Comparison of ENCODE assay signal across 8 cellular contexts in genomic region chr2:216109962-216110614, GRCh38. TPM values are rescaled to one million over a fixed set of nuclear protein-coding genes. Genes with fewer than 3 reads are reported as not detected.
DNase-seq lines count a peak whose midpoint lies in the region; ATAC-seq and TF ChIP-seq lines count a peak whose summit lies in the region.

No MANE protein-coding gene starts in this region.

- H3K4me1 ChIP-seq in Loucy (ENCODE audit: insufficient read depth, low read length, poor library complexity, severe bottlenecking) (peaks cover 51% of the 10 kb centered on the region), iPS DF 6.9 (ENCODE audit: control insufficient read depth, insufficient read depth, low read length) (no peaks in the 10 kb centered on the region; the same call in 1 of the 2 replicates)

- H3K36me3 ChIP-seq in Loucy (ENCODE audit: insufficient read depth, low read length) = peaks cover 41% of the 10 kb centered on the region
- H3K36me3 ChIP-seq in iPS DF 6.9 (ENCODE audit: control insufficient read depth, insufficient read depth, low read length) = peaks cover 12% of the 10 kb centered on the region; the same call in 1 of the 2 replicates

- TF ChIP-seq CTCF in Loucy (conservative IDR thresholded peaks at IDR 0.05; ENCODE audit: low read length) = peak; percentile 79

- no peaks in the 10 kb centered on the region for H3K9me3 Mint-ChIP-seq in activated CD4-positive, alpha-beta T cell treated with anti-CD3 and anti-CD28 coated beads for 36 hours (ENCODE audit: low read depth)
- H3K9me3 Mint-ChIP-seq in activated T-helper 2 cell treated with anti-CD3 and anti-CD28 coated beads, Interferon-gamma antibody, Interleukin-2, Interleukin-4, amounts not matched to agents 10 μg/mL and 5 μg/mL and 100 μg/mL, durations not matched to agents 14 hours and 24 hours and 36 hours = no peaks in the 10 kb centered on the region
- no peaks in the 10 kb centered on the region for H3K9me3 Mint-ChIP-seq in stimulated activated effector memory CD8-positive, alpha-beta T cell treated with anti-CD3 and anti-CD28 coated beads, Interleukin-12 subunit alpha, Interleukin-12 subunit beta, amount 100 ng/mL, for 72 hours

- H3K4me3 ChIP-seq in Loucy (ENCODE audit: low read length, poor library complexity, severe bottlenecking) = peak overlapping the region; percentile 91
- peak overlapping the region; percentile 98; the same call in 1 of the 2 replicates for H3K4me3 ChIP-seq in iPS DF 6.9 (ENCODE audit: low read length)

- peak overlapping the region; percentile 95 for H3K4me3 Mint-ChIP-seq in activated CD4-positive, alpha-beta T cell treated with anti-CD3 and anti-CD28 coated beads for 36 hours
- H3K4me3 Mint-ChIP-seq in activated T-helper 2 cell treated with anti-CD3 and anti-CD28 coated beads, Interferon-gamma antibody, Interleukin-2, Interleukin-4, amounts not matched to agents 10 μg/mL and 5 μg/mL and 100 μg/mL, durations not matched to agents 14 hours and 24 hours and 36 hours (ENCODE audit: low read depth) = peak overlapping the region; percentile 96
- peak overlapping the region; percentile 98 for H3K4me3 Mint-ChIP-seq in stimulated activated effector memory CD8-positive, alpha-beta T cell treated with anti-CD3 and anti-CD28 coated beads, Interleukin-12 subunit alpha, Interleukin-12 subunit beta, amount 100 ng/mL, for 72 hours

- WGBS in iPS DF 6.9 (ENCODE audit: insufficient coverage, insufficient read length) = no CpG with 5 or more reads among the region's 10 CpGs

- H3K4me2 ChIP-seq in Loucy (ENCODE audit: low read depth, low read length, poor library complexity, severe bottlenecking) = peak overlapping the region; percentile 94

- H3K27me3 ChIP-seq in Loucy (ENCODE audit: insufficient read depth, low read length, poor library complexity, severe bottlenecking) = peaks cover 8% of the 10 kb centered on the region
- no peaks in the 10 kb centered on the region for H3K27me3 ChIP-seq in iPS DF 6.9 (ENCODE audit: control insufficient read depth, insufficient read depth, low read length)

- H3K36me3 Mint-ChIP-seq in activated CD4-positive, alpha-beta T cell treated with anti-CD3 and anti-CD28 coated beads for 36 hours (ENCODE audit: low read depth) = peaks cover 56% of the 10 kb centered on the region
- H3K36me3 Mint-ChIP-seq in activated T-helper 2 cell treated with anti-CD3 and anti-CD28 coated beads, Interferon-gamma antibody, Interleukin-2, Interleukin-4, amounts not matched to agents 10 μg/mL and 5 μg/mL and 100 μg/mL, durations not matched to agents 14 hours and 24 hours and 36 hours (ENCODE audit: low read depth) = peaks cover 55% of the 10 kb centered on the region
- no peaks in the 10 kb centered on the region for H3K36me3 Mint-ChIP-seq in stimulated activated effector memory CD8-positive, alpha-beta T cell treated with anti-CD3 and anti-CD28 coated beads, Interleukin-12 subunit alpha, Interleukin-12 subunit beta, amount 100 ng/mL, for 72 hours

- H3K9me3 ChIP-seq in Loucy (ENCODE audit: insufficient read depth, low read depth, low read length) (no peaks in the 10 kb centered on the region), iPS DF 6.9 (ENCODE audit: control insufficient read depth, insufficient read depth, low read length) (no peaks in the 10 kb centered on the region)

- H3F3A ChIP-seq in Loucy (ENCODE audit: low read depth) = peaks cover 26% of the 10 kb centered on the region

- peaks cover 61% of the 10 kb centered on the region for H3K79me2 ChIP-seq in Loucy (ENCODE audit: insufficient read depth, low read length)

- no peaks in the 10 kb centered on the region for H3K9me2 ChIP-seq in Loucy (replicated peaks; ENCODE audit: low read depth, low read length)

- H3K4me1 Mint-ChIP-seq in activated CD4-positive, alpha-beta T cell treated with anti-CD3 and anti-CD28 coated beads for 36 hours = peaks cover 54% of the 10 kb centered on the region
- H3K4me1 Mint-ChIP-seq in activated T-helper 2 cell treated with anti-CD3 and anti-CD28 coated beads, Interferon-gamma antibody, Interleukin-2, Interleukin-4, amounts not matched to agents 10 μg/mL and 5 μg/mL and 100 μg/mL, durations not matched to agents 14 hours and 24 hours and 36 hours (ENCODE audit: low read depth) = peaks cover 57% of the 10 kb centered on the region
- peaks cover 54% of the 10 kb centered on the region for H3K4me1 Mint-ChIP-seq in stimulated activated effector memory CD8-positive, alpha-beta T cell treated with anti-CD3 and anti-CD28 coated beads, Interleukin-12 subunit alpha, Interleukin-12 subunit beta, amount 100 ng/mL, for 72 hours

- H3K9ac ChIP-seq in Loucy (ENCODE audit: low read depth, low read length, poor library complexity, severe bottlenecking) = peak overlapping the region; percentile 99

- peak overlapping the region; percentile 98 for H3K27ac Mint-ChIP-seq in activated CD4-positive, alpha-beta T cell treated with anti-CD3 and anti-CD28 coated beads for 36 hours
- H3K27ac Mint-ChIP-seq in activated T-helper 2 cell treated with anti-CD3 and anti-CD28 coated beads, Interferon-gamma antibody, Interleukin-2, Interleukin-4, amounts not matched to agents 10 μg/mL and 5 μg/mL and 100 μg/mL, durations not matched to agents 14 hours and 24 hours and 36 hours = peak overlapping the region; percentile 96
- peak overlapping the region; percentile 100 for H3K27ac Mint-ChIP-seq in stimulated activated effector memory CD8-positive, alpha-beta T cell treated with anti-CD3 and anti-CD28 coated beads, Interleukin-12 subunit alpha, Interleukin-12 subunit beta, amount 100 ng/mL, for 72 hours

- no peak overlapping the region for H3K27ac ChIP-seq in iPS DF 6.9 (ENCODE audit: low read length)

- peaks cover 49% of the 10 kb centered on the region for H4K20me1 ChIP-seq in Loucy (ENCODE audit: insufficient read depth, low read length, poor library complexity, severe bottlenecking)

- DNase-seq in activated CD4-positive, alpha-beta T cell treated with anti-CD3 and anti-CD28 coated beads for 36 hours = no peak
- DNase-seq in activated CD4-positive, alpha-beta T cell treated with anti-CD3 and anti-CD28 coated beads, Interleukin-2, amount 50 U/mL, for 1 hour = no peak
- no peak for DNase-seq in activated T-helper 2 cell treated with anti-CD3 and anti-CD28 coated beads, Interferon-gamma antibody, Interleukin-2, Interleukin-4, amounts not matched to agents 10 μg/mL and 5 μg/mL and 100 μg/mL, durations not matched to agents 14 hours and 24 hours and 36 hours (ENCODE audit: low spot score)
- DNase-seq in iPS DF 6.9 (ENCODE audit: low read depth, low spot score) (no peak), cortex of kidney (lab: John Stamatoyannopoulos, UW) (no peak)
- no peak for DNase-seq in stimulated activated effector memory CD8-positive, alpha-beta T cell treated with anti-CD3 and anti-CD28 coated beads, Interleukin-12 subunit alpha, Interleukin-12 subunit beta, amount 100 ng/mL, for 72 hours (ENCODE audit: low spot score in 2 of 2)
- no peak for DNase-seq in stimulated activated CD4-positive, alpha-beta T cell treated with anti-CD3 and anti-CD28 coated beads, Interleukin-12 subunit alpha, Interleukin-12 subunit beta, amount 100 ng/mL, for 4 hours

- H2AFZ ChIP-seq in Loucy (ENCODE audit: low read length) = no peak overlapping the region

- intact Hi-C loops in activated CD4-positive, alpha-beta T cell treated with anti-CD3 and anti-CD28 coated beads for 36 hours (cut with DNase I, micrococcal nuclease) = loop anchor here (1.0 to 5.0 kb wide), 9 partner anchors 29 to 798 kb away; partner anchors contain the start of genes PECR (in 2 of the 2), SMARCAL1 (in 2 of the 2), TMEM169 (in 2 of the 2) and ATIC (in 1 of the 2)
- intact Hi-C loops in activated T-helper 2 cell treated with anti-CD3 and anti-CD28 coated beads, Interferon-gamma antibody, Interleukin-2, Interleukin-4, amounts not matched to agents 10 μg/mL and 5 μg/mL and 100 μg/mL, durations not matched to agents 14 hours and 24 hours and 36 hours (cut with micrococcal nuclease) = loop anchor here (1.0 to 5.0 kb wide), 6 partner anchors 26 to 1112 kb away; partner anchors contain the start of gene SMARCAL1

- POLR2A ChIA-PET in activated CD4-positive, alpha-beta T cell treated with anti-CD3 and anti-CD28 coated beads for 36 hours (lab: Charles Lee) = interaction anchor here (0.6 to 1.2 kb wide), 8 partner anchors 15 to 302 kb away, joined by 3 to 7 read pairs (median 4); partner anchors contain the start of genes PECR and TMEM169

- CTCF ChIA-PET in activated CD4-positive, alpha-beta T cell treated with anti-CD3 and anti-CD28 coated beads for 36 hours (lab: Charles Lee) = interaction anchor here (0.6 to 6.1 kb wide), 32 partner anchors 8 to 726 kb away, joined by 3 to 50 read pairs (median 4); partner anchors contain the start of genes PECR and TMEM169

- H3K27me3 Mint-ChIP-seq in activated CD4-positive, alpha-beta T cell treated with anti-CD3 and anti-CD28 coated beads for 36 hours = no peaks in the 10 kb centered on the region
- H3K27me3 Mint-ChIP-seq in activated T-helper 2 cell treated with anti-CD3 and anti-CD28 coated beads, Interferon-gamma antibody, Interleukin-2, Interleukin-4, amounts not matched to agents 10 μg/mL and 5 μg/mL and 100 μg/mL, durations not matched to agents 14 hours and 24 hours and 36 hours (ENCODE audit: low read depth) = no peaks in the 10 kb centered on the region

- ATAC-seq in activated CD4-positive, alpha-beta T cell treated with anti-CD3 and anti-CD28 coated beads for 36 hours = peak; percentile 20
- ATAC-seq in stimulated activated effector memory CD8-positive, alpha-beta T cell treated with anti-CD3 and anti-CD28 coated beads, Interleukin-12 subunit alpha, Interleukin-12 subunit beta, amount 100 ng/mL, for 72 hours = peak; percentile 20

RNA-seq across cellular contexts. Expression of gene XRCC5, which starts 0.9 kb away (rescaled TPM):
- 100 to 1,000 TPM; 395 to 536 TPM for total RNA-seq in activated CD4-positive, alpha-beta T cell treated with anti-CD3 and anti-CD28 coated beads for 36 hours
- total RNA-seq in activated T-helper 2 cell treated with anti-CD3 and anti-CD28 coated beads, Interferon-gamma antibody, Interleukin-2, Interleukin-4, amounts not matched to agents 10 μg/mL and 5 μg/mL and 100 μg/mL, durations not matched to agents 14 hours and 24 hours and 36 hours = 452 and 492 TPM in 2 replicates

RNA-seq across cellular contexts. Expression of gene TMEM169, which starts 28.4 kb away (rescaled TPM):
- total RNA-seq in activated CD4-positive, alpha-beta T cell treated with anti-CD3 and anti-CD28 coated beads for 36 hours = 1 to 10 TPM; 1.6 to 1.8 TPM
- total RNA-seq in activated T-helper 2 cell treated with anti-CD3 and anti-CD28 coated beads, Interferon-gamma antibody, Interleukin-2, Interleukin-4, amounts not matched to agents 10 μg/mL and 5 μg/mL and 100 μg/mL, durations not matched to agents 14 hours and 24 hours and 36 hours = 1.3 and 1.6 TPM in 2 replicates

RNA-seq across cellular contexts. Expression of gene PECR, which starts 28.5 kb away (rescaled TPM):
- total RNA-seq in activated CD4-positive, alpha-beta T cell treated with anti-CD3 and anti-CD28 coated beads for 36 hours = 10 to 100 TPM; 17.0 to 20.8 TPM
- total RNA-seq in activated T-helper 2 cell treated with anti-CD3 and anti-CD28 coated beads, Interferon-gamma antibody, Interleukin-2, Interleukin-4, amounts not matched to agents 10 μg/mL and 5 μg/mL and 100 μg/mL, durations not matched to agents 14 hours and 24 hours and 36 hours = 11.5 and 15.2 TPM in 2 replicates
